In genomic region chr17:44176671-44177501, GRCh38 we compare ENCODE assay signal across 1 cellular context.
TF ChIP-seq lines count a peak whose summit lies in the region.

No MANE protein-coding gene starts in this region.

TF ChIP-seq in GM23338, 12 proteins besides CTCF, POLR2A, EP300 and RAD21 (continued from another document):
- TF ChIP-seq ETS1 (IDR thresholded peaks at IDR 0.05) (no peak), POLR2AphosphoS5 (IDR thresholded peaks at IDR 0.05; ENCODE audit: low read depth) (no peak), ZNF114 (CRISPR knock-in tag; IDR thresholded peaks at IDR 0.05) (no peak), ZNF462 (CRISPR knock-in tag; IDR thresholded peaks at IDR 0.05) (no peak), CREB1 (CRISPR knock-in tag; IDR thresholded peaks at IDR 0.05; ENCODE audit: low read depth) (no peak)
